In genomic region chr20:38842558-38842981, GRCh38 we compare ENCODE assay signal across 11 cellular contexts. TPM values are rescaled to one million over a fixed set of nuclear protein-coding genes. Genes with fewer than 3 reads are reported as not detected.
DNase-seq lines count a peak whose midpoint lies in the region; ATAC-seq, FAIRE-seq and TF ChIP-seq lines count a peak whose summit lies in the region.
"Had no signal": no experiment of that assay in that cellular context is flagged by ENCODE, and none has a peak within 500 bp of the region (broad histone marks: within the 10 kb centered on the region; RNA-seq: fewer than 3 reads in every experiment).

No MANE protein-coding gene starts in this region.

- H3K4me2 ChIP-seq in osteoblast (ENCODE audit: insufficient read depth, low read length) = no peak overlapping the region

- H3K4me1 ChIP-seq in small intestine (ENCODE audit: control insufficient read depth in 2 of 2, insufficient read depth in 1 of 2, low read depth in 1 of 2, low read length in 1 of 2) = peaks cover 0 to 6% of the 10 kb centered on the region in 2 donors
- no peaks in the 10 kb centered on the region for H3K4me1 ChIP-seq in osteoblast (ENCODE audit: insufficient read depth, low read length)

- CTCF ChIA-PET in activated CD8-positive, alpha-beta T cell treated with anti-CD3 and anti-CD28 coated beads for 36 hours (lab: Charles Lee) = interaction anchor here (1.0 to 1.8 kb wide), 10 partner anchors 8 to 52 kb away, joined by 3 to 11 read pairs (median 4); partner anchors contain the start of gene PPP1R16B

- H3K27ac Mint-ChIP-seq in activated CD8-positive, alpha-beta T cell treated with anti-CD3 and anti-CD28 coated beads for 36 hours = peak overlapping the region; percentile 94

- no peaks in the 10 kb centered on the region for H3K79me2 ChIP-seq in osteoblast (ENCODE audit: insufficient read depth, low read length)

- H3K9me3 ChIP-seq in small intestine (ENCODE audit: control insufficient read depth, low read depth) (no peaks in the 10 kb centered on the region), osteoblast (ENCODE audit: low read depth, low read length) (no peaks in the 10 kb centered on the region)

- no peaks in the 10 kb centered on the region for H4K20me1 ChIP-seq in osteoblast (ENCODE audit: insufficient read depth, low read length)

- peak overlapping the region; percentile 61 for H3K4me3 Mint-ChIP-seq in activated CD8-positive, alpha-beta T cell treated with anti-CD3 and anti-CD28 coated beads for 36 hours

- POLR2A ChIA-PET in activated CD8-positive, alpha-beta T cell treated with anti-CD3 and anti-CD28 coated beads for 36 hours (lab: Charles Lee) = interaction anchor here (0.6 to 3.4 kb wide), 10 partner anchors 9 to 51 kb away, joined by 3 to 20 read pairs (median 4); no protein-coding TSS in a partner anchor

- H3K4me1 Mint-ChIP-seq in activated CD8-positive, alpha-beta T cell treated with anti-CD3 and anti-CD28 coated beads for 36 hours (ENCODE audit: low read depth) = peaks cover 84% of the 10 kb centered on the region

- FAIRE-seq in small intestine (lab: Jason Lieb, UNC) = no peak
- FAIRE-seq: A204.1 had no signal

- no peak overlapping the region for H3K27ac ChIP-seq in small intestine (ENCODE audit: low read depth in 1 of 2, low read length in 1 of 2)
- no peak overlapping the region for H3K27ac ChIP-seq in osteoblast (ENCODE audit: low read depth, low read length)
- no peak overlapping the region for H3K27ac ChIP-seq in substantia nigra (ENCODE audit: low read depth, low read length, poor library complexity, severe bottlenecking)
- H3K27ac ChIP-seq: SK-N-MC had no signal

- peak; percentile 32 for DNase-seq in SIG-M5 treated with dmso at 0.1 percent for 504 hours (lab: John Stamatoyannopoulos, UW; ENCODE audit: unreplicated experiment)
- DNase-seq in SIG-M5 (lab: John Stamatoyannopoulos, UW) = no peak
- DNase-seq in activated CD8-positive, alpha-beta T cell treated with anti-CD3 and anti-CD28 coated beads for 36 hours = peak; percentile 88
- peak; percentile 33 to 80 (median 54) for DNase-seq in stimulated activated CD4-positive, alpha-beta T cell treated with anti-CD3 and anti-CD28 coated beads, Interleukin-1b, Interleukin-23, amount 100 ng/mL, for 24 hours (ENCODE audit: low read depth in 4 of 4, low spot score in 1 of 4)
- DNase-seq in small intestine = no peak
- no peak for DNase-seq in osteoblast (ENCODE audit: insufficient read length, low spot score, missing footprints)
- no peak for DNase-seq in substantia nigra (lab: John Stamatoyannopoulos, UW)
- DNase-seq: left cardiac atrium had no signal

- peaks cover 1% of the 10 kb centered on the region for H3K9me3 Mint-ChIP-seq in activated CD8-positive, alpha-beta T cell treated with anti-CD3 and anti-CD28 coated beads for 36 hours

- H3K36me3 ChIP-seq in small intestine (ENCODE audit: control insufficient read depth in 2 of 2, insufficient read depth in 2 of 2, low read length in 2 of 2) = no peaks in the 10 kb centered on the region
- H3K36me3 ChIP-seq in osteoblast (ENCODE audit: insufficient read depth, low read length) = no peaks in the 10 kb centered on the region

- TF ChIP-seq CTCF in activated CD8-positive, alpha-beta T cell treated with anti-CD3 and anti-CD28 coated beads for 36 hours (IDR thresholded peaks at IDR 0.05) = no peak
- TF ChIP-seq CTCF in osteoblast (IDR thresholded peaks at IDR 0.05; ENCODE audit: extremely low read depth, low read depth, low read length) = no peak

- H3K27me3 ChIP-seq in small intestine (ENCODE audit: control insufficient read depth in 2 of 2, insufficient read depth in 2 of 2, low read length in 2 of 2) = no peaks in the 10 kb centered on the region
- H3K27me3 ChIP-seq in osteoblast (ENCODE audit: insufficient read depth, low read length) = peaks cover 17% of the 10 kb centered on the region

- intact Hi-C loops in activated CD8-positive, alpha-beta T cell treated with anti-CD3 and anti-CD28 coated beads for 36 hours (cut with micrococcal nuclease) = no loop called here

- no peak overlapping the region for H3K4me3 ChIP-seq in small intestine (ENCODE audit: low read depth in 1 of 2, low read length in 2 of 2)
- H3K4me3 ChIP-seq in osteoblast (ENCODE audit: insufficient read depth, low read length) = no peak overlapping the region
- H3K4me3 ChIP-seq: SK-N-MC had no signal

- no peaks in the 10 kb centered on the region for H3K27me3 Mint-ChIP-seq in activated CD8-positive, alpha-beta T cell treated with anti-CD3 and anti-CD28 coated beads for 36 hours

- ATAC-seq in HG03457 (IDR thresholded peaks at IDR 0.05; ENCODE audit: unreplicated experiment) = peak; percentile 70
- peak; percentile 77 for ATAC-seq in activated CD8-positive, alpha-beta T cell treated with anti-CD3 and anti-CD28 coated beads for 36 hours

- H3K36me3 Mint-ChIP-seq in activated CD8-positive, alpha-beta T cell treated with anti-CD3 and anti-CD28 coated beads for 36 hours (ENCODE audit: low read depth) = peaks cover 68% of the 10 kb centered on the region

- no peak overlapping the region for H2AFZ ChIP-seq in osteoblast (ENCODE audit: low read length)

- 50 to 75% (median 58%) methylated on average over 1 of the region's 1 CpG for WGBS in small intestine, 3 donors

RNA-seq across cellular contexts. Expression of gene PPP1R16B, which starts 37.1 kb away (rescaled TPM):
- total RNA-seq in activated CD8-positive, alpha-beta T cell treated with anti-CD3 and anti-CD28 coated beads for 36 hours = 10 to 100 TPM; 74.9 to 81.4 TPM
- 10 to 100 TPM in 1 of 3 donors, 1 to 10 TPM in 1, under 1 TPM in 1; 0.89 to 11.9 (median 5.1) TPM for polyA plus RNA-seq in small intestine
- not detected in 2 replicates for total RNA-seq in osteoblast

Comparison
In these comparisons a context has a peak if more than half of its experiments do, and no peak if none do; other contexts are left out.
1. DNase-seq: peak in SIG-M5 treated with dmso at 0.1 percent for 504 hours (single experiment), activated CD8-positive, alpha-beta T cell treated with anti-CD3 and anti-CD28 coated beads for 36 hours (single experiment) and stimulated activated CD4-positive, alpha-beta T cell treated with anti-CD3 and anti-CD28 coated beads, Interleukin-1b, Interleukin-23, amount 100 ng/mL, for 24 hours (4 of 4); none in SIG-M5 (single experiment), small intestine (single experiment), osteoblast (single experiment) and substantia nigra (0 of 49).
2. RNA of gene PPP1R16B, which starts 37.1 kb away (total RNA-seq): 74.9 to 81.4 TPM in activated CD8-positive, alpha-beta T cell treated with anti-CD3 and anti-CD28 coated beads for 36 hours; not detected in osteoblast; every median in the first group is over 10 times any median in the second.